ENCODE assay signal across 1 cellular context in genomic region chr12:89525824-89526770, GRCh38.
TF ChIP-seq lines count a peak whose summit lies in the region.

Gene POC1B, minus strand, starts transcription at chr12:89526047. Its CDS starts 152 bp downstream, at chr12:89525895.

TF ChIP-seq in HepG2, 621 proteins besides CTCF, POLR2A, EP300 and RAD21 (continued from another document and continues in another):
- TF ChIP-seq, protein P1, sequence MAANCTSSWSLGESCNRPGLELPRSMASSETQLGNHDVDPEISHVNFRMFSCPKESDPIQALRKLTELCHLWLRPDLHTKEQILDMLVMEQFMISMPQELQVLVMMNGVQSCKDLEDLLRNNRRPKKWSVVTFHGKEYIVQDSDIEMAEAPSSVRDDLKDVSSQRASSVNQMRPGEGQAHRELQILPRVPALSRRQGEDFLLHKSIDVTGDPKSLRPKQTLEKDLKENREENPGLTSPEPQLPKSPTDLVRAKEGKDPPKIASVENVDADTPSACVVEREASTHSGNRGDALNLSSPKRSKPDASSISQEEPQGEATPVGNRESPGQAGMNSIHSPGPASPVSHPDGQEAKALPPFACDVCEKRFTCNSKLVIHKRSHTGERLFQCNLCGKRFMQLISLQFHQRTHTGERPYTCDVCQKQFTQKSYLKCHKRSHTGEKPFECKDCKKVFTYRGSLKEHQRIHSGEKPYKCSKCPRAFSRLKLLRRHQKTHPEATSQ (CRISPR knock-in tag; IDR thresholded peaks at IDR 0.05; ENCODE audit: borderline replicate concordance) = peak; percentile 72
- TF ChIP-seq EZH2 (conservative IDR thresholded peaks at IDR 0.05; ENCODE audit: low read depth, low read length) (no peak), FOXK1 (CRISPR knock-in tag; IDR thresholded peaks at IDR 0.05; ENCODE audit: borderline replicate concordance, low read depth) (peak; percentile 88), NFKB2 (CRISPR knock-in tag; IDR thresholded peaks at IDR 0.05; ENCODE audit: borderline replicate concordance) (peak; percentile 45; the same call in 1 of the 2 replicates), ZNF747 (CRISPR knock-in tag; IDR thresholded peaks at IDR 0.05; ENCODE audit: borderline replicate concordance) (no peak), SALL2 (CRISPR knock-in tag; IDR thresholded peaks at IDR 0.05) (peak; percentile 33; the same call in 1 of the 2 replicates), THAP11 (CRISPR knock-in tag; IDR thresholded peaks at IDR 0.05) (peak; percentile 89), GMEB1 (CRISPR knock-in tag; IDR thresholded peaks at IDR 0.05; ENCODE audit: borderline replicate concordance) (peak; percentile 43; the same call in 1 of the 2 replicates), MTF2 (CRISPR knock-in tag; IDR thresholded peaks at IDR 0.05; ENCODE audit: borderline replicate concordance) (no peak), ATF7 (IDR thresholded peaks at IDR 0.05) (no peak), ATF7 (CRISPR knock-in tag; IDR thresholded peaks at IDR 0.05) (0 out of 2 replicates have a peak, but pooled peaks have one; percentile 26), SSRP1 (CRISPR knock-in tag; IDR thresholded peaks at IDR 0.05) (no peak), ZBTB20 (CRISPR knock-in tag; IDR thresholded peaks at IDR 0.05; ENCODE audit: borderline replicate concordance, low read depth) (0 out of 2 replicates have a peak, but pooled peaks have one; percentile 31), RFX3 (CRISPR knock-in tag; IDR thresholded peaks at IDR 0.05) (no peak), ZNF253 (CRISPR knock-in tag; IDR thresholded peaks at IDR 0.05; ENCODE audit: borderline replicate concordance) (no peak), ZNF883 (CRISPR knock-in tag; IDR thresholded peaks at IDR 0.05; ENCODE audit: not compliant biosample characterization) (peak; percentile 38), ZBTB3 (CRISPR knock-in tag; IDR thresholded peaks at IDR 0.05; ENCODE audit: borderline replicate concordance, low read depth) (no peak), ZNF124 (CRISPR knock-in tag; IDR thresholded peaks at IDR 0.05) (peak; percentile 70), NR2F2 (IDR thresholded peaks at IDR 0.05; ENCODE audit: borderline replicate concordance, low read depth) (peak; percentile 26; the same call in 1 of the 2 replicates), ZMYM4 (CRISPR knock-in tag; IDR thresholded peaks at IDR 0.05) (peak; percentile 92), NFE2L1 (CRISPR knock-in tag; IDR thresholded peaks at IDR 0.05; ENCODE audit: borderline replicate concordance) (no peak), ZNF441 (CRISPR knock-in tag; IDR thresholded peaks at IDR 0.05; ENCODE audit: borderline replicate concordance) (peak; percentile 18; the same call in 1 of the 2 replicates), ZNF20 (CRISPR knock-in tag; IDR thresholded peaks at IDR 0.05) (no peak), ELF3 (CRISPR knock-in tag; IDR thresholded peaks at IDR 0.05) (peak; percentile 60), ZNF792 (CRISPR knock-in tag; IDR thresholded peaks at IDR 0.05) (no peak), ZNF329 (CRISPR knock-in tag; IDR thresholded peaks at IDR 0.05; ENCODE audit: low read depth) (no peak), ZNF512 (CRISPR knock-in tag; IDR thresholded peaks at IDR 0.05) (peak; percentile 45; the same call in 1 of the 2 replicates), GTF3A (CRISPR knock-in tag; conservative IDR thresholded peaks at IDR 0.05) (no peak), SPEN (CRISPR knock-in tag; IDR thresholded peaks at IDR 0.05; ENCODE audit: low read depth) (peak; percentile 87), FOSL1 (CRISPR knock-in tag; IDR thresholded peaks at IDR 0.05; ENCODE audit: borderline replicate concordance) (no peak), ZNF10 (CRISPR knock-in tag; IDR thresholded peaks at IDR 0.05; ENCODE audit: borderline replicate concordance, low read depth) (no peak), MAFG (CRISPR knock-in tag; IDR thresholded peaks at IDR 0.05) (no peak), RERE (CRISPR knock-in tag; IDR thresholded peaks at IDR 0.05; ENCODE audit: low read depth) (no peak), ZMYM3 (CRISPR knock-in tag; IDR thresholded peaks at IDR 0.05) (peak; percentile 68), PATZ1 (CRISPR knock-in tag; IDR thresholded peaks at IDR 0.05) (peak; percentile 50; the same call in 1 of the 2 replicates), MTA3 (CRISPR knock-in tag; IDR thresholded peaks at IDR 0.05) (no peak), ZNF746 (CRISPR knock-in tag; IDR thresholded peaks at IDR 0.05) (no peak), YEATS2 (CRISPR knock-in tag; IDR thresholded peaks at IDR 0.05; ENCODE audit: borderline replicate concordance) (peak; percentile 82), SP2 (CRISPR knock-in tag; IDR thresholded peaks at IDR 0.05) (no peak), ZFP62 (CRISPR knock-in tag; IDR thresholded peaks at IDR 0.05) (no peak), PAWR (CRISPR knock-in tag; IDR thresholded peaks at IDR 0.05; ENCODE audit: borderline replicate concordance) (0 out of 2 replicates have a peak, but pooled peaks have one; percentile 71)
- TF ChIP-seq, protein P2, sequence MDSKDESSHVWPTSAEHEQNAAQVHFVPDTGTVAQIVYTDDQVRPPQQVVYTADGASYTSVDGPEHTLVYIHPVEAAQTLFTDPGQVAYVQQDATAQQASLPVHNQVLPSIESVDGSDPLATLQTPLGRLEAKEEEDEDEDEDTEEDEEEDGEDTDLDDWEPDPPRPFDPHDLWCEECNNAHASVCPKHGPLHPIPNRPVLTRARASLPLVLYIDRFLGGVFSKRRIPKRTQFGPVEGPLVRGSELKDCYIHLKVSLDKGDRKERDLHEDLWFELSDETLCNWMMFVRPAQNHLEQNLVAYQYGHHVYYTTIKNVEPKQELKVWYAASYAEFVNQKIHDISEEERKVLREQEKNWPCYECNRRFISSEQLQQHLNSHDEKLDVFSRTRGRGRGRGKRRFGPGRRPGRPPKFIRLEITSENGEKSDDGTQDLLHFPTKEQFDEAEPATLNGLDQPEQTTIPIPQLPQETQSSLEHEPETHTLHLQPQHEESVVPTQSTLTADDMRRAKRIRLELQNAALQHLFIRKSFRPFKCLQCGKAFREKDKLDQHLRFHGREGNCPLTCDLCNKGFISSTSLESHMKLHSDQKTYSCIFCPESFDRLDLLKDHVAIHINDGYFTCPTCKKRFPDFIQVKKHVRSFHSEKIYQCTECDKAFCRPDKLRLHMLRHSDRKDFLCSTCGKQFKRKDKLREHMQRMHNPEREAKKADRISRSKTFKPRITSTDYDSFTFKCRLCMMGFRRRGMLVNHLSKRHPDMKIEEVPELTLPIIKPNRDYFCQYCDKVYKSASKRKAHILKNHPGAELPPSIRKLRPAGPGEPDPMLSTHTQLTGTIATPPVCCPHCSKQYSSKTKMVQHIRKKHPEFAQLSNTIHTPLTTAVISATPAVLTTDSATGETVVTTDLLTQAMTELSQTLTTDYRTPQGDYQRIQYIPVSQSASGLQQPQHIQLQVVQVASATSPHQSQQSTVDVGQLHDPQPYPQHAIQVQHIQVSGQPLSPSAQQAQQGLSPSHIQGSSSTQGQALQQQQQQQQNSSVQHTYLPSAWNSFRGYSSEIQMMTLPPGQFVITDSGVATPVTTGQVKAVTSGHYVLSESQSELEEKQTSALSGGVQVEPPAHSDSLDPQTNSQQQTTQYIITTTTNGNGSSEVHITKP (CRISPR knock-in tag; IDR thresholded peaks at IDR 0.05; ENCODE audit: low read depth) = peak; percentile 53; the same call in 1 of the 2 replicates
- TF ChIP-seq, protein P3, sequence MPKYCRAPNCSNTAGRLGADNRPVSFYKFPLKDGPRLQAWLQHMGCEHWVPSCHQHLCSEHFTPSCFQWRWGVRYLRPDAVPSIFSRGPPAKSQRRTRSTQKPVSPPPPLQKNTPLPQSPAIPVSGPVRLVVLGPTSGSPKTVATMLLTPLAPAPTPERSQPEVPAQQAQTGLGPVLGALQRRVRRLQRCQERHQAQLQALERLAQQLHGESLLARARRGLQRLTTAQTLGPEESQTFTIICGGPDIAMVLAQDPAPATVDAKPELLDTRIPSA (CRISPR knock-in tag; IDR thresholded peaks at IDR 0.05; ENCODE audit: borderline replicate concordance) = no peak; the same call in 1 of the 2 replicates
- TF ChIP-seq, protein P4, sequence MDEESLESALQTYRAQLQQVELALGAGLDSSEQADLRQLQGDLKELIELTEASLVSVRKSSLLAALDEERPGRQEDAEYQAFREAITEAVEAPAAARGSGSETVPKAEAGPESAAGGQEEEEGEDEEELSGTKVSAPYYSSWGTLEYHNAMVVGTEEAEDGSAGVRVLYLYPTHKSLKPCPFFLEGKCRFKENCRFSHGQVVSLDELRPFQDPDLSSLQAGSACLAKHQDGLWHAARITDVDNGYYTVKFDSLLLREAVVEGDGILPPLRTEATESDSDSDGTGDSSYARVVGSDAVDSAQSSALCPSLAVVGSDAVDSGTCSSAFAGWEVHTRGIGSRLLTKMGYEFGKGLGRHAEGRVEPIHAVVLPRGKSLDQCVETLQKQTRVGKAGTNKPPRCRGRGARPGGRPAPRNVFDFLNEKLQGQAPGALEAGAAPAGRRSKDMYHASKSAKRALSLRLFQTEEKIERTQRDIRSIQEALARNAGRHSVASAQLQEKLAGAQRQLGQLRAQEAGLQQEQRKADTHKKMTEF (CRISPR knock-in tag; IDR thresholded peaks at IDR 0.05) = peak; percentile 74
- TF ChIP-seq, protein P5, sequence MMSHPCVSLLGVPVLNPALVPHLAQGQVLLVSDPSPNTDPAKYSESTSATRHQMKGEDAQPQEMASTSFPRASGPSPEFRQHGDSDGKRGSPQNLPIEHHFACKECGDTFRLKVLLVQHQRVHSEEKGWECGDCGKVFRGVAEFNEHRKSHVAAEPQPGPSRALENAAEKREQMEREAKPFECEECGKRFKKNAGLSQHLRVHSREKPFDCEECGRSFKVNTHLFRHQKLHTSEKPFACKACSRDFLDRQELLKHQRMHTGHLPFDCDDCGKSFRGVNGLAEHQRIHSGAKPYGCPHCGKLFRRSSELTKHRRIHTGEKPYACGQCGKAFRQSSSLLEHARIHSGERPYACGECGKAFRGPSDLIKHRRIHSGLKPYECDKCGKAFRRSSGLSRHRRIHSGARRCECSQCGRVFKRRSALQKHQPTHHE (CRISPR knock-in tag; IDR thresholded peaks at IDR 0.05; ENCODE audit: borderline replicate concordance) = peak; percentile 79; the same call in 1 of the 2 replicates
